Comparison of ENCODE assay signal across 8 cellular contexts in genomic region chr5:50962934-50963646, GRCh38.
DNase-seq lines count a peak whose midpoint lies in the region; ATAC-seq, FAIRE-seq and TF ChIP-seq lines count a peak whose summit lies in the region.

No MANE protein-coding gene starts in this region.

- peaks cover 41 to 43% (median 43%) of the 10 kb centered on the region in 3 donors for H3K4me1 Mint-ChIP-seq in T-cell

- peak; percentile 83 for FAIRE-seq in GM12891 (lab: Jason Lieb, UNC)

- no peak for TF ChIP-seq POLR2A in GM12891 (IDR thresholded peaks at IDR 0.05; ENCODE audit: low read depth, low read length)

- CTCF ChIA-PET in T-cell (lab: Charles Lee): interaction anchor here (0.5 to 1.2 kb wide), 10 partner anchors 8 to 1836 kb away, joined by 3 to 19 read pairs (median 3); no protein-coding TSS in a partner anchor

- POLR2A ChIA-PET in T-cell (lab: Charles Lee): interaction anchor here in 1 of 2 donors (0.5 to 0.6 kb wide), 3 partner anchors 142 to 1275 kb away, joined by 4 to 6 read pairs (median 4); no protein-coding TSS in a partner anchor

- intact Hi-C loops in sciatic nerve (cut with DNase I): no loop called here

- H3K4me3 Mint-ChIP-seq in T-cell: peak overlapping the region; percentile 72 to 84 (median 74)

- no peaks in the 10 kb centered on the region for H3K36me3 Mint-ChIP-seq in T-cell

- peaks cover 59 to 70% of the 10 kb centered on the region in 2 donors for H3K27me3 Mint-ChIP-seq in T-cell

- ATAC-seq in HG02763 (IDR thresholded peaks at IDR 0.05; ENCODE audit: unreplicated experiment): peak; percentile 83
- peak; percentile 62 to 75 (median 70) for ATAC-seq in T-cell (replicated peaks in 1 of 4)
- ATAC-seq in sciatic nerve: peak; percentile 83

- H3K9me3 Mint-ChIP-seq in T-cell: no peaks in the 10 kb centered on the region

- no peak overlapping the region for H3K27ac Mint-ChIP-seq in T-cell

- DNase-seq in GM12891 (ENCODE audit: insufficient read length, low spot score) (peak; percentile 68), NCI-H1105 treated with DMSO at 0.1 percent for 48 hours (lab: John Stamatoyannopoulos, UW) (peak; percentile 86), T-cell (peak in 30 of 34 experiments; percentile 10 to 54 (median 37)), anterior cingulate cortex (lab: John Stamatoyannopoulos, UW) (peak in 55 of 58 donors; percentile 17 to 81 (median 55)), hypothalamus (lab: John Stamatoyannopoulos, UW) (peak in 49 of 51 donors; percentile 14 to 90 (median 56)), sciatic nerve (ENCODE audit: low spot score) (peak; percentile 84), GOT3 (lab: John Stamatoyannopoulos, UW) (no peak)

TF ChIP-seq in GM12891, 5 proteins besides CTCF, POLR2A, EP300 and RAD21:
- TF ChIP-seq POU2F2 (IDR thresholded peaks at IDR 0.05; ENCODE audit: low read depth, low read length) (peak; percentile 53; the same call in 1 of the 2 replicates), SPI1 (IDR thresholded peaks at IDR 0.05; ENCODE audit: low read depth, low read length) (no peak), TAF1 (IDR thresholded peaks at IDR 0.05; ENCODE audit: low read depth, low read length) (no peak)
